Comparison of ENCODE assay signal across 20 cellular contexts in the genomic region with DNA sequence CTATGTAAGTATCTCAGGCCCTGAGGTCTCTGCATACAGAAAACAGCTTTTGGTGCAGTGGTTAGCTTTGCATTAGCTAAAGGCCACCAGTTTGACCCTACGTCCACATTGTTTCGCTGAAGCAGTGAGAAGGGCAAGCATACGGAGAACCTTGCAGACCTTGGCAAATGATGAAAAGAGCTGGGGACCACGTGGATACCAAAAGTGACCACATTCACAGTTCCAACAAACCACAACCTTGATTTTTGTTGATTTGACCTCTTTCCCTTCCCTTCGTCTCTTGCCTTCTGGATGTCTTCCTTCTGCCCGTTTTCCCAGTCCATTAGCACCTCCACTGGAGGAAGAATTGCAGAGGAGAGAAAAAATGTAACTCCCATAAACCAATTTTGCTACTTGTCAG.
"Had no signal": no experiment of that assay in that cellular context is flagged by ENCODE, and none has a peak within 500 bp of the region (broad histone marks: within the 10 kb centered on the region; RNA-seq: fewer than 3 reads in every experiment).

No MANE protein-coding gene starts in this region.

- H3K4me3 Mint-ChIP-seq: naive thymus-derived CD4-positive, alpha-beta T cell; stimulated activated effector memory CD8-positive, alpha-beta T cell treated with anti-CD3 and anti-CD28 coated beads, Interleukin-12 subunit alpha, Interleukin-12 subunit beta, amount 100 ng/mL, for 72 hours had no signal

- H3K4me1 Mint-ChIP-seq: naive thymus-derived CD4-positive, alpha-beta T cell; stimulated activated effector memory CD8-positive, alpha-beta T cell treated with anti-CD3 and anti-CD28 coated beads, Interleukin-12 subunit alpha, Interleukin-12 subunit beta, amount 100 ng/mL, for 72 hours had no signal

- H3K9me3 ChIP-seq: gastrocnemius medialis, heart right ventricle, neutrophil, ovary, right atrium auricular region, tibial artery, upper lobe of left lung, vagina had no signal

- H3K9me3 Mint-ChIP-seq: stimulated activated effector memory CD8-positive, alpha-beta T cell treated with anti-CD3 and anti-CD28 coated beads, Interleukin-12 subunit alpha, Interleukin-12 subunit beta, amount 100 ng/mL, for 72 hours had no signal

- H3K27me3 ChIP-seq: gastrocnemius medialis, heart right ventricle, neutrophil, ovary, right atrium auricular region, tibial artery, vagina had no signal

- H3K4me1 ChIP-seq: gastrocnemius medialis, heart right ventricle, right atrium auricular region, tibial artery, upper lobe of left lung, vagina had no signal

- ATAC-seq: esophagus mucosa; gastrocnemius medialis; heart right ventricle; left lobe of liver; naive thymus-derived CD4-positive, alpha-beta T cell; stimulated activated effector memory CD8-positive, alpha-beta T cell treated with anti-CD3 and anti-CD28 coated beads, Interleukin-12 subunit alpha, Interleukin-12 subunit beta, amount 100 ng/mL, for 72 hours; stimulated activated naive CD8-positive, alpha-beta T cell treated with anti-CD3 and anti-CD28 coated beads, Interleukin-15, Interleukin-2, amounts not matched to agents 100 U/mL and 50 U/mL, for 24 hours had no signal

- DNase-seq: effector memory CD4-positive, alpha-beta T cell; gastrocnemius medialis; heart right ventricle; hypothalamus; islet precursor cell; mammary epithelial cell; naive thymus-derived CD4-positive, alpha-beta T cell; ovary; small intestine; stimulated activated CD4-positive, alpha-beta T cell treated with anti-CD3 and anti-CD28 coated beads, Interleukin-4, amount 100 ng/mL, for 1 hour; stimulated activated CD8-positive, alpha-beta memory T cell treated with anti-CD3 and anti-CD28 coated beads, Interleukin-4, amount 100 ng/mL, for 48 hours; stimulated activated naive CD8-positive, alpha-beta T cell treated with anti-CD3 and anti-CD28 coated beads, Interleukin-15, Interleukin-2, amounts not matched to agents 100 U/mL and 50 U/mL, for 24 hours; tibial artery; upper lobe of left lung had no signal

- H3K27ac ChIP-seq: gastrocnemius medialis, heart right ventricle, neutrophil, ovary, right atrium auricular region, tibial artery, upper lobe of left lung, vagina had no signal

- H3K27ac Mint-ChIP-seq: naive thymus-derived CD4-positive, alpha-beta T cell; stimulated activated effector memory CD8-positive, alpha-beta T cell treated with anti-CD3 and anti-CD28 coated beads, Interleukin-12 subunit alpha, Interleukin-12 subunit beta, amount 100 ng/mL, for 72 hours had no signal

- H3K36me3 Mint-ChIP-seq: naive thymus-derived CD4-positive, alpha-beta T cell; stimulated activated effector memory CD8-positive, alpha-beta T cell treated with anti-CD3 and anti-CD28 coated beads, Interleukin-12 subunit alpha, Interleukin-12 subunit beta, amount 100 ng/mL, for 72 hours had no signal
